Comparison of ENCODE assay signal across 30 cellular contexts in genomic region chr13:38409771-38410170, GRCh38.
"Had no signal": no experiment of that assay in that cellular context is flagged by ENCODE, and none has a peak within 500 bp of the region (broad histone marks: within the 10 kb centered on the region; RNA-seq: fewer than 3 reads in every experiment).

No MANE protein-coding gene starts in this region.

- H3K27ac Mint-ChIP-seq: activated CD4-positive, alpha-beta memory T cell treated with anti-CD3 and anti-CD28 coated beads, Interleukin-2, amount 10 ng/mL, durations not matched to agents 7 days and 5 days; activated CD8-positive, alpha-beta memory T cell treated with anti-CD3 and anti-CD28 coated beads, Interleukin-2, amount 10 ng/mL, durations not matched to agents 7 days and 5 days; activated naive CD4-positive, alpha-beta T cell treated with anti-CD3 and anti-CD28 coated beads, Interleukin-2, amount 10 ng/mL, durations not matched to agents 7 days and 5 days; activated naive CD8-positive, alpha-beta T cell had no signal

- H3K4me1 Mint-ChIP-seq: activated CD4-positive, alpha-beta memory T cell treated with anti-CD3 and anti-CD28 coated beads, Interleukin-2, amount 10 ng/mL, durations not matched to agents 7 days and 5 days; activated CD8-positive, alpha-beta memory T cell treated with anti-CD3 and anti-CD28 coated beads, Interleukin-2, amount 10 ng/mL, durations not matched to agents 7 days and 5 days; activated naive CD4-positive, alpha-beta T cell treated with anti-CD3 and anti-CD28 coated beads, Interleukin-2, amount 10 ng/mL, durations not matched to agents 7 days and 5 days had no signal

- H3K27me3 ChIP-seq: ascending aorta, Peyer's patch had no signal

- H3K27me3 Mint-ChIP-seq: activated CD4-positive, alpha-beta memory T cell treated with anti-CD3 and anti-CD28 coated beads, Interleukin-2, amount 10 ng/mL, durations not matched to agents 7 days and 5 days; activated naive CD4-positive, alpha-beta T cell treated with anti-CD3 and anti-CD28 coated beads, Interleukin-2, amount 10 ng/mL, durations not matched to agents 7 days and 5 days had no signal

- H3K9me3 Mint-ChIP-seq: activated CD4-positive, alpha-beta memory T cell treated with anti-CD3 and anti-CD28 coated beads, Interleukin-2, amount 10 ng/mL, durations not matched to agents 7 days and 5 days; activated naive CD4-positive, alpha-beta T cell treated with anti-CD3 and anti-CD28 coated beads, Interleukin-2, amount 10 ng/mL, durations not matched to agents 7 days and 5 days had no signal

- H3K4me3 Mint-ChIP-seq: activated CD4-positive, alpha-beta memory T cell treated with anti-CD3 and anti-CD28 coated beads, Interleukin-2, amount 10 ng/mL, durations not matched to agents 7 days and 5 days; activated CD8-positive, alpha-beta memory T cell treated with anti-CD3 and anti-CD28 coated beads, Interleukin-2, amount 10 ng/mL, durations not matched to agents 7 days and 5 days; activated naive CD4-positive, alpha-beta T cell treated with anti-CD3 and anti-CD28 coated beads, Interleukin-2, amount 10 ng/mL, durations not matched to agents 7 days and 5 days; activated naive CD8-positive, alpha-beta T cell had no signal

- H3K36me3 Mint-ChIP-seq: activated CD8-positive, alpha-beta memory T cell treated with anti-CD3 and anti-CD28 coated beads, Interleukin-2, amount 10 ng/mL, durations not matched to agents 7 days and 5 days; activated naive CD4-positive, alpha-beta T cell treated with anti-CD3 and anti-CD28 coated beads, Interleukin-2, amount 10 ng/mL, durations not matched to agents 7 days and 5 days; activated naive CD8-positive, alpha-beta T cell had no signal

- H3K4me3 ChIP-seq: ascending aorta, Peyer's patch had no signal

- ATAC-seq: activated CD8-positive, alpha-beta memory T cell treated with anti-CD3 and anti-CD28 coated beads, Interleukin-2, amount 10 ng/mL, durations not matched to agents 7 days and 5 days had no signal

- H3K4me1 ChIP-seq: ascending aorta, Peyer's patch had no signal

- H3K27ac ChIP-seq: ascending aorta, Peyer's patch, WERI-Rb-1 had no signal

- H3K9me3 ChIP-seq: ascending aorta, Peyer's patch had no signal

- H3K36me3 ChIP-seq: ascending aorta, Peyer's patch, WERI-Rb-1 had no signal

- DNase-seq: activated CD4-positive, alpha-beta memory T cell treated with anti-CD3 and anti-CD28 coated beads, Interleukin-2, amount 10 ng/mL, durations not matched to agents 7 days and 5 days; activated CD4-positive, alpha-beta T cell treated with anti-CD3 and anti-CD28 coated beads for 1 hour; activated CD4-positive, alpha-beta T cell treated with anti-CD3 and anti-CD28 coated beads for 48 hours; activated CD4-positive, CD25-positive, alpha-beta regulatory T cell; activated CD8-positive, alpha-beta memory T cell treated with anti-CD3 and anti-CD28 coated beads for 24 hours; activated CD8-positive, alpha-beta memory T cell treated with anti-CD3 and anti-CD28 coated beads, Interleukin-2, amount 10 ng/mL, durations not matched to agents 7 days and 5 days; activated CD8-positive, alpha-beta memory T cell treated with anti-CD3 and anti-CD28 coated beads, Interleukin-2, amount 50 U/mL, for 48 hours; activated effector memory CD4-positive, alpha-beta T cell treated with Interleukin-2 at 50 U/mL for 16 hours; activated naive CD4-positive, alpha-beta T cell treated with anti-CD3 and anti-CD28 coated beads, Interleukin-2, amount 10 ng/mL, durations not matched to agents 7 days and 5 days; activated T-cell treated with anti-CD3 and anti-CD28 coated beads, Interleukin-2, amount 50 U/mL, for 48 hours; amniotic stem cell; caudate nucleus; cerebellar nuclear complex; NCI-H1105; NCI-H1417 treated with DMSO at 0.1 percent for 48 hours; NCI-H187 treated with DMSO at 0.1 percent for 48 hours; NCI-H2081; NCI-H2171 treated with DMSO at 0.1 percent for 48 hours; NCI-H2227 treated with DMSO at 0.1 percent for 48 hours; NCI-H446 treated with DMSO at 0.1 percent for 48 hours; NCI-H524; Peyer's patch; Right ventricle myocardium superior; RPMI8226; SW 1271; T-helper 1 cell; T1000; WERI-Rb-1 had no signal
